In the genomic region with DNA sequence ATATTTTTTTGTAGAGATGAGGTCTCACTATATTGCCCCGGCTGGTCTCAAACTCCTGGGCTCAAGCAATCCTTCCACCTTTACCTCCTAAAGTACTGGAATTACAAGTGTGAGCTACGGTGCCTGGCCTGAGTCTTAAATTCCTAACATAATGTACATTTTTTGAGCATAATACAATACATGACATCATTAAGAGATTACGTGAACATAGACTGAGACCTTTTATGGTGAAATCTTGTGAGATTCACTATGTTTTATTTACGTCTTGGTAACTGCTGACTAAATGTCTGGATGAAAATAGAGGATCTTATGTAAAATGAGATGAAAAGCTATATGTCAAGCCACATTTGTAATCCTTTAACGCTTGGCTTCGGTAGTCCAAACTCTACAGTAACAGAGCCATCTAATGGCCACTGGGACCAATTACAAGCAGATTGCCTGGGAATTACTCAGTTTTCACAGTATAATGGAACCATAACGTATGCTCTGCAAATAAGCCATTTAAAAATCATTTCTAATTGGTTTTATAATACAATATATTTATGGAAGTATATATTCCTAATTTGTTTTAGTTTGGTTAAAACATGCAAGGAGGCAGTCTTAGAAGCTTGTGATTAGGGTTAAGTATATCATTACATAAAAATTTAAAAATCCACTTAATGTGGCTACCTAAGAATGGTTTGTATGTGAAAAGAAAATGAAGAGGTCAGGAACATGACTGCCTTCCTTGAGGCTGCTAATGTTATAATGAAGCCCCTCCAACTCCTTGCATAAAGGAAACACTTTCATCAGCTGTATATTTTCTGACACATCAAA, we compare ENCODE assay signal across 8 cellular contexts. TPM values are rescaled to one million over a fixed set of nuclear protein-coding genes. Genes with fewer than 3 reads are reported as not detected.
DNase-seq lines count a peak whose midpoint lies in the region; ATAC-seq, FAIRE-seq and TF ChIP-seq lines count a peak whose summit lies in the region.

No MANE protein-coding gene starts in this region.

- TF ChIP-seq POLR2A in Peyer's patch (IDR thresholded peaks at IDR 0.05) = no peak

- H3K9ac ChIP-seq in kidney (ENCODE audit: low read length in 2 of 2) = peak overlapping the region in 1 of 2 donors; percentile 17

- H3K9me3 Mint-ChIP-seq in stimulated activated effector memory CD8-positive, alpha-beta T cell treated with anti-CD3 and anti-CD28 coated beads, Interleukin-12 subunit alpha, Interleukin-12 subunit beta, amount 100 ng/mL, for 72 hours = no peaks in the 10 kb centered on the region

- no peaks in the 10 kb centered on the region for H3K4me1 Mint-ChIP-seq in stimulated activated effector memory CD8-positive, alpha-beta T cell treated with anti-CD3 and anti-CD28 coated beads, Interleukin-12 subunit alpha, Interleukin-12 subunit beta, amount 100 ng/mL, for 72 hours

- no peaks in the 10 kb centered on the region for H3K9me3 ChIP-seq in Peyer's patch
- H3K9me3 ChIP-seq in kidney (ENCODE audit: control insufficient read depth in 1 of 2, low read length in 2 of 2) = no peaks in the 10 kb centered on the region

- ATAC-seq in stimulated activated effector memory CD8-positive, alpha-beta T cell treated with anti-CD3 and anti-CD28 coated beads, Interleukin-12 subunit alpha, Interleukin-12 subunit beta, amount 100 ng/mL, for 72 hours = peak; percentile 74
- no peak for ATAC-seq in HG02981 (IDR thresholded peaks at IDR 0.05; ENCODE audit: unreplicated experiment)

- FAIRE-seq in kidney (lab: Jason Lieb, UNC) = peak; percentile 94

- DNase-seq in activated T-cell treated with anti-CD3 and anti-CD28 coated beads for 24 hours (ENCODE audit: low read depth) = peak; percentile 18
- DNase-seq in activated T-cell treated with anti-CD3 and anti-CD28 coated beads, Interleukin-2, amount 50 U/mL, for 48 hours = no peak
- DNase-seq in LNCaP clone FGC (ENCODE audit: low read depth) = peak; percentile 42
- DNase-seq in Peyer's patch = peak in 1 of 3 donors; percentile 71
- DNase-seq in cardiac fibroblast (ENCODE audit: low read depth in 2 of 2) = peak; percentile 89 to 98
- no peak for DNase-seq in kidney
- no peak for DNase-seq in stimulated activated effector memory CD8-positive, alpha-beta T cell treated with anti-CD3 and anti-CD28 coated beads, Interleukin-12 subunit alpha, Interleukin-12 subunit beta, amount 100 ng/mL, for 72 hours (ENCODE audit: low spot score in 2 of 2)

- H3K4me1 ChIP-seq in Peyer's patch (no peaks in the 10 kb centered on the region), kidney (ENCODE audit: control insufficient read depth in 1 of 2, insufficient read depth in 1 of 2, low read depth in 1 of 2, low read length in 2 of 2) (peaks cover 0 to 6% of the 10 kb centered on the region in 2 donors)

- intact Hi-C loops in kidney (cut with DNase I) = loop anchor here (5.0 kb wide), 1 partner anchor 83 kb away; no protein-coding TSS in a partner anchor

- no peak overlapping the region for H3K4me3 Mint-ChIP-seq in stimulated activated effector memory CD8-positive, alpha-beta T cell treated with anti-CD3 and anti-CD28 coated beads, Interleukin-12 subunit alpha, Interleukin-12 subunit beta, amount 100 ng/mL, for 72 hours

- H3K27ac ChIP-seq in Peyer's patch (peak overlapping the region in 3 of 4 donors; percentile 44 to 77 (median 70)), kidney (ENCODE audit: low read depth in 2 of 2, low read length in 2 of 2) (no peak overlapping the region)

- no peaks in the 10 kb centered on the region for H3K27me3 ChIP-seq in Peyer's patch

- TF ChIP-seq CTCF in LNCaP clone FGC (IDR thresholded peaks at IDR 0.05; ENCODE audit: control insufficient read depth, extremely low read depth, insufficient read depth) = peak; percentile 84
- TF ChIP-seq CTCF in Peyer's patch (IDR thresholded peaks at IDR 0.05) = peak; percentile 34 to 96 (median 90)
- TF ChIP-seq CTCF in cardiac fibroblast (IDR thresholded peaks at IDR 0.05; ENCODE audit: low read depth, low read length) = peak; percentile 73
- TF ChIP-seq CTCF in kidney (IDR thresholded peaks at IDR 0.05; ENCODE audit: borderline replicate concordance, extremely low read depth, insufficient read depth) = peak; percentile 81

- H3K4me3 ChIP-seq in LNCaP clone FGC (ENCODE audit: low read depth, low read length) (no peak overlapping the region), Peyer's patch (no peak overlapping the region), cardiac fibroblast (replicated peaks in 1 of 2; ENCODE audit: low read depth in 2 of 2, low read length in 2 of 2) (no peak overlapping the region), kidney (ENCODE audit: low read length in 2 of 2) (no peak overlapping the region)

- no peaks in the 10 kb centered on the region for H3K36me3 ChIP-seq in Peyer's patch
- no peaks in the 10 kb centered on the region for H3K36me3 ChIP-seq in kidney (ENCODE audit: control insufficient read depth in 1 of 2, insufficient read depth in 2 of 2, low read length in 2 of 2)

- no peak overlapping the region for H3K27ac Mint-ChIP-seq in stimulated activated effector memory CD8-positive, alpha-beta T cell treated with anti-CD3 and anti-CD28 coated beads, Interleukin-12 subunit alpha, Interleukin-12 subunit beta, amount 100 ng/mL, for 72 hours

- no peaks in the 10 kb centered on the region for H3K36me3 Mint-ChIP-seq in stimulated activated effector memory CD8-positive, alpha-beta T cell treated with anti-CD3 and anti-CD28 coated beads, Interleukin-12 subunit alpha, Interleukin-12 subunit beta, amount 100 ng/mL, for 72 hours

RNA-seq across cellular contexts. Expression of a gene that starts 8.1 kb away (rescaled TPM):
- total RNA-seq in Peyer's patch (10 to 100 TPM in 2 of 4 donors, 1 to 10 TPM in 2; 5.9 to 39.6 (median 12.9) TPM), kidney (18.8 TPM)
- 2.2 TPM for polyA plus RNA-seq in kidney (ENCODE audit: insufficient read depth, low read depth, low replicate concordance)

Comparison
In these comparisons a context has a peak if more than half of its experiments do, and no peak if none do; other contexts are left out.
1. DNase-seq: peak in activated T-cell treated with anti-CD3 and anti-CD28 coated beads for 24 hours (single experiment), LNCaP clone FGC (single experiment) and cardiac fibroblast (2 of 2); none in activated T-cell treated with anti-CD3 and anti-CD28 coated beads, Interleukin-2, amount 50 U/mL, for 48 hours (0 of 2), kidney (single experiment) and stimulated activated effector memory CD8-positive, alpha-beta T cell treated with anti-CD3 and anti-CD28 coated beads, Interleukin-12 subunit alpha, Interleukin-12 subunit beta, amount 100 ng/mL, for 72 hours (0 of 2).
2. H3K27ac ChIP-seq: peak in Peyer's patch (3 of 4); none in kidney (0 of 2).
3. Peak in every context shown above with its lines, with median percentiles within 50 percentile points of each other: CTCF ChIP-seq.